Comparison of ENCODE assay signal across 8 cellular contexts in genomic region chr3:88150371-88150770, GRCh38. TPM values are rescaled to one million over a fixed set of nuclear protein-coding genes. Genes with fewer than 3 reads are reported as not detected.
A peak's percentile ranks its signal among the peaks of the same experiment; 100 is the strongest.
DNase-seq lines count a peak whose midpoint lies in the region; ATAC-seq and TF ChIP-seq lines count a peak whose summit lies in the region.

No MANE protein-coding gene starts in this region.

- H3K4me1 ChIP-seq in cardiac muscle cell (ENCODE audit: low read depth) (peaks cover 7% of the 10 kb centered on the region), Peyer's patch (peaks cover 0 to 25% (median 0%) of the 10 kb centered on the region in 4 donors), mucosa of descending colon (ENCODE audit: low read depth) (peaks cover 12% of the 10 kb centered on the region), vagina (peaks cover 54% of the 10 kb centered on the region)

- H3K9me3 ChIP-seq in cardiac muscle cell (ENCODE audit: low read depth) = no peaks in the 10 kb centered on the region
- H3K9me3 ChIP-seq in Peyer's patch = no peaks in the 10 kb centered on the region
- H3K9me3 ChIP-seq in mucosa of descending colon = no peaks in the 10 kb centered on the region
- H3K9me3 ChIP-seq in vagina = no peaks in the 10 kb centered on the region

- H3K36me3 ChIP-seq in cardiac muscle cell (peaks cover 11% of the 10 kb centered on the region), Peyer's patch (peaks cover 0 to 24% (median 0%) of the 10 kb centered on the region in 3 donors), mucosa of descending colon (ENCODE audit: low read depth) (no peaks in the 10 kb centered on the region), vagina (peaks cover 0 to 20% of the 10 kb centered on the region in 2 donors)

- no peaks in the 10 kb centered on the region for H3K27me3 ChIP-seq in cardiac muscle cell
- no peaks in the 10 kb centered on the region for H3K27me3 ChIP-seq in Peyer's patch
- H3K27me3 ChIP-seq in vagina = no peaks in the 10 kb centered on the region

- intact Hi-C loops in cardiac septum (cut with DNase I) (no loop called here), mucosa of descending colon (cut with DNase I, micrococcal nuclease) (no loop called here), vagina (cut with DNase I) (no loop called here), posterior cingulate gyrus (cut with DNase I) (no loop called here)

- TF ChIP-seq POLR2A in Peyer's patch (IDR thresholded peaks at IDR 0.05) (no peak), vagina (IDR thresholded peaks at IDR 0.05) (no peak)

- DNase-seq in cardiac muscle cell (ENCODE audit: low read depth in 1 of 2, low spot score in 1 of 2) (peak in 1 of 2 donors; percentile 25), cardiac septum (ENCODE audit: low spot score) (no peak), Peyer's patch (peak in 1 of 3 donors; percentile 16), mucosa of descending colon (no peak), vagina (ENCODE audit: extremely low spot score in 2 of 2) (no peak), posterior cingulate gyrus (no peak)

- ATAC-seq in HG02885 (IDR thresholded peaks at IDR 0.05; ENCODE audit: poor library complexity, unreplicated experiment) (peak; percentile 31), mucosa of descending colon (no peak)

- H3K4me3 ChIP-seq in cardiac muscle cell = peak overlapping the region; percentile 55
- peak overlapping the region; percentile 63 to 99 (median 85) for H3K4me3 ChIP-seq in Peyer's patch
- H3K4me3 ChIP-seq in mucosa of descending colon = peak overlapping the region; percentile 40
- H3K4me3 ChIP-seq in vagina = peak overlapping the region; percentile 67 to 76

- H3K27ac ChIP-seq in cardiac muscle cell (peak overlapping the region; percentile 83), Peyer's patch (peak overlapping the region; percentile 85 to 96 (median 91)), cingulate gyrus (ENCODE audit: low read depth, low read length) (peak overlapping the region; percentile 94), vagina (peak overlapping the region; percentile 90)

- TF ChIP-seq CTCF in cardiac muscle cell (IDR thresholded peaks at IDR 0.05; ENCODE audit: low read depth, low read length) (no peak), Peyer's patch (IDR thresholded peaks at IDR 0.05) (no peak), mucosa of descending colon (IDR thresholded peaks at IDR 0.05) (no peak), vagina (IDR thresholded peaks at IDR 0.05) (no peak)

RNA-seq across cellular contexts. Expression of gene C3orf38, which starts 0.6 kb away (rescaled TPM):
- total RNA-seq in cardiac muscle cell = 20.3 and 20.5 TPM in 2 replicates
- polyA plus RNA-seq in cardiac muscle cell = 22.3 and 26.6 TPM in 2 replicates
- total RNA-seq in cardiac septum = 15.6 TPM
- total RNA-seq in Peyer's patch = 10 to 100 TPM; 17.4 to 23.8 (median 19.4) TPM
- total RNA-seq in mucosa of descending colon = 10 to 100 TPM; 18.3 to 25.4 (median 22.8) TPM
- 16.0 TPM for total RNA-seq in vagina
